Comparison of ENCODE assay signal across 19 cellular contexts in the genomic region with DNA sequence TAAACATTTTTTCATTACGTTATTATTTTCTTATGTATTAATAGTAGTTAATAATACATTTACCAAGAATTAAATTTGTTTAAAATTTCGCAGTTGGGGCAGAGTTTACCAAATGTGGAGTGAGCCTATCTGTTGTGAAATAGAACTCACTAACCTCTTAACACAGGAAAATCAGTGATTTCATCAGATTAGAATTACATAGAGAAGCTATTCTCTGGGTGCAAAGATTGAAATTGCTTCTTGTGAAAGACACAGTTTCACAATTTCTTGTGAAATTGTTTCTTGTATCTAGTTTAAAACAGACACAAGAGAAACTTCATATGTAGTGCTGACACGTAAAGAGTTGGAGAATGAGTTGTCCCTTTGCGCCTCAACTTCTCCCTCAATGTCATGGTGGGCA.
DNase-seq lines count a peak whose midpoint lies in the region; ATAC-seq lines count a peak whose summit lies in the region.
"Had no signal": no experiment of that assay in that cellular context is flagged by ENCODE, and none has a peak within 500 bp of the region (broad histone marks: within the 10 kb centered on the region; RNA-seq: fewer than 3 reads in every experiment).

No MANE protein-coding gene starts in this region.

- no peaks in the 10 kb centered on the region for H3K36me3 ChIP-seq in SK-N-MC (ENCODE audit: insufficient read depth, low read length)

- no peak for ATAC-seq in HG03442 (IDR thresholded peaks at IDR 0.05; ENCODE audit: unreplicated experiment)
- ATAC-seq: esophagus mucosa, PC-3 had no signal

- no peaks in the 10 kb centered on the region for H3K9me3 ChIP-seq in SK-N-MC (ENCODE audit: low read depth, low read length)

- peak; percentile 19 for DNase-seq in LHCN-M2 (ENCODE audit: low read depth)
- no peak for DNase-seq in SK-N-MC (ENCODE audit: low read depth, low spot score)
- DNase-seq in fibroblast of the conjunctiva (ENCODE audit: low read depth): peak; percentile 27
- no peak for DNase-seq in NCI-H524 (lab: John Stamatoyannopoulos, UW)
- no peak for DNase-seq in DMS 273 treated with DMSO at 0.1 percent for 48 hours (lab: John Stamatoyannopoulos, UW)
- DNase-seq in effector CD4-positive, alpha-beta T cell: no peak
- DNase-seq: activated CD4-positive, CD25-positive, alpha-beta regulatory T cell treated with anti-CD3 and anti-CD28 coated beads, Interleukin-2, amount 50 U/mL, for 72 hours; C1 segment of cervical spinal cord; DMS153; dorsolateral prefrontal cortex; hypothalamus; kidney; NCI-H2081; NCI-H510A; PC-3; substantia nigra; T1000 had no signal

- H3K27ac ChIP-seq in SK-N-MC: peak overlapping the region; percentile 14; the same call in 1 of the 2 replicates

- H3K9ac ChIP-seq in SK-N-MC (ENCODE audit: insufficient read length): no peak overlapping the region

- no peak overlapping the region for H3K4me3 ChIP-seq in SK-N-MC
- H3K4me3 ChIP-seq: dorsolateral prefrontal cortex had no signal

Comparison
In these comparisons a context has a peak if more than half of its experiments do, and no peak if none do; other contexts are left out.
1. DNase-seq: peak in LHCN-M2 (single experiment) and fibroblast of the conjunctiva (single experiment); none in SK-N-MC (single experiment), NCI-H524 (0 of 2), DMS 273 treated with DMSO at 0.1 percent for 48 hours (single experiment) and effector CD4-positive, alpha-beta T cell (single experiment).